2 cellular contexts compared by ENCODE assay signal in genomic region chr20:63823691-63824311, GRCh38.
TF ChIP-seq lines count a peak whose summit lies in the region.

No MANE protein-coding gene starts in this region.

TF ChIP-seq in H1, 55 proteins besides CTCF, POLR2A, EP300 and RAD21:
- TF ChIP-seq POLR2AphosphoS5 (IDR thresholded peaks at IDR 0.05; ENCODE audit: low read depth, low read length) (no peak), CEBPB (IDR thresholded peaks at IDR 0.05; ENCODE audit: low read depth, low read length) (no peak), FOSL1 (IDR thresholded peaks at IDR 0.05; ENCODE audit: insufficient read depth, low read depth, low read length) (no peak), KDM4A (IDR thresholded peaks at IDR 0.05; ENCODE audit: low read depth, low read length, severe bottlenecking) (no peak), CBX8 (IDR thresholded peaks at IDR 0.05; ENCODE audit: borderline replicate concordance, low read depth, low read length) (no peak), GTF2F1 (IDR thresholded peaks at IDR 0.05; ENCODE audit: borderline replicate concordance, low read depth, low read length) (no peak), MAX (IDR thresholded peaks at IDR 0.05) (no peak), SAP30 (IDR thresholded peaks at IDR 0.05; ENCODE audit: insufficient read depth, insufficient replicate concordance, low read length) (no peak), KDM1A (IDR thresholded peaks at IDR 0.05; ENCODE audit: borderline replicate concordance, low read length) (no peak), PHF8 (conservative IDR thresholded peaks at IDR 0.05; ENCODE audit: low read depth, low read length) (no peak), SRF (IDR thresholded peaks at IDR 0.05; ENCODE audit: low read depth, low read length) (no peak), KDM5A (IDR thresholded peaks at IDR 0.05; ENCODE audit: low read length) (no peak), SUZ12 (IDR thresholded peaks at IDR 0.05; ENCODE audit: low read length) (no peak), RXRA (IDR thresholded peaks at IDR 0.05; ENCODE audit: insufficient read depth, low read depth, low read length) (no peak)

TF ChIP-seq in liver, 16 proteins besides CTCF, POLR2A, EP300 and RAD21:
- TF ChIP-seq YY1 (IDR thresholded peaks at IDR 0.05) (no peak), RXRA (IDR thresholded peaks at IDR 0.05) (peak; percentile 53 to 56), ZBTB33 (IDR thresholded peaks at IDR 0.05) (no peak), JUND (IDR thresholded peaks at IDR 0.05) (no peak), REST (IDR thresholded peaks at IDR 0.05) (no peak), FOXA2 (IDR thresholded peaks at IDR 0.05) (no peak), SP1 (IDR thresholded peaks at IDR 0.05) (peak; percentile 35), MAX (IDR thresholded peaks at IDR 0.05) (no peak), EGR1 (IDR thresholded peaks at IDR 0.05; ENCODE audit: low read depth in 2 of 2) (no peak), FOXA1 (IDR thresholded peaks at IDR 0.05) (no peak), HNF4G (IDR thresholded peaks at IDR 0.05) (no peak), NR2F2 (IDR thresholded peaks at IDR 0.05) (peak; percentile 92), TAF1 (conservative IDR thresholded peaks at IDR 0.05) (no peak)
